Comparison of ENCODE assay signal across 8 cellular contexts in the genomic region with DNA sequence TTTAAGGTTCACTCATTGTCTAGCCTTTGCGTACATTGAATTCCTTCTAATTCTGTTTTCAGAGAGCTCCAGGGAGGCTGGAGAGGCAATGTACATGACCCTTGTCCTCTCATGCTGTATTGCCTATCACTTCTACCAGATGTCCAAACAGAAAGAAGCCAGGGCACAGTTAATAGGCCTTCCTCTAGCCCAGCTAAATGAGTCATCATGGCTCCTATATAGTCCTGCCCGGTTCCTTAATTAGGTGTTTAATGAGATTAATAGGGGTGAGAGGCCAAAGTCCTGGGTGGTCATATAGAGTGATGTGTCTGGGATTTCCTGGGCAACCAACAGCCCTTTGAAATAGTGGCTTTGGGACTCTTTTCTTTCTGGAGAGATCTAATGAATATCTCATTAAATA.
"Had no signal": no experiment of that assay in that cellular context is flagged by ENCODE, and none has a peak within 500 bp of the region (broad histone marks: within the 10 kb centered on the region; RNA-seq: fewer than 3 reads in every experiment).

No MANE protein-coding gene starts in this region.

- H3K4me3 ChIP-seq: GM12878 had no signal

- FAIRE-seq: G401.6, GM12878, GM12891, GM12892, GM18507, GM19239 had no signal

- ATAC-seq: GM12878 had no signal

- DNase-seq: GDM1, GF-D8 had no signal
